1 cellular context compared by ENCODE assay signal in the genomic region with DNA sequence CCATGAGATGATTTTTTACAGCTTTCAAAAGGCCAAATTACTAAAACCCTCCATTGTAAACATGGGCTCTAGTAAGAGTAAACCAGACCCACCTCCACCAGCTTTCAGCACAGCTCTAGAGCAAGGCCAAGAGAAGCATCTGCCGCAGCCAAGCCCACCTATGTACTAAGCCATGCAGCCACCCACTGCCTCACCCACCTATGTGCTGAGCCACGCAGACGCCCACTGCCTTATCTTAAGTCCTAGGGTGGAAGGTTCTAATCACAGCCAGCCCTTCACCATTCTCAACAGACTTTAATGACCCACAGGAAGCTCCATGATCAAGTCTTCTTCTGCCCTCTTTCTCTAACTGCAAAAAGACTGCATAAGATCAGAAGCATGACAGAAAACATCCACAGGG.
TF ChIP-seq lines count a peak whose summit lies in the region.

No MANE protein-coding gene starts in this region.

TF ChIP-seq in IMR-90, 13 proteins besides CTCF, POLR2A, EP300 and RAD21:
- no peak for TF ChIP-seq CHD1 (IDR thresholded peaks at IDR 0.05; ENCODE audit: low read depth, low read length)
- no peak for TF ChIP-seq SMC3 (IDR thresholded peaks at IDR 0.05; ENCODE audit: low read depth, low read length)
- TF ChIP-seq BHLHE40 (IDR thresholded peaks at IDR 0.05; ENCODE audit: low read depth, low read length) = no peak
- no peak for TF ChIP-seq MAZ (IDR thresholded peaks at IDR 0.05; ENCODE audit: borderline replicate concordance, low read depth, low read length)
- TF ChIP-seq MXI1 (IDR thresholded peaks at IDR 0.05; ENCODE audit: borderline replicate concordance, low read depth, low read length) = no peak
- TF ChIP-seq, protein P1, sequence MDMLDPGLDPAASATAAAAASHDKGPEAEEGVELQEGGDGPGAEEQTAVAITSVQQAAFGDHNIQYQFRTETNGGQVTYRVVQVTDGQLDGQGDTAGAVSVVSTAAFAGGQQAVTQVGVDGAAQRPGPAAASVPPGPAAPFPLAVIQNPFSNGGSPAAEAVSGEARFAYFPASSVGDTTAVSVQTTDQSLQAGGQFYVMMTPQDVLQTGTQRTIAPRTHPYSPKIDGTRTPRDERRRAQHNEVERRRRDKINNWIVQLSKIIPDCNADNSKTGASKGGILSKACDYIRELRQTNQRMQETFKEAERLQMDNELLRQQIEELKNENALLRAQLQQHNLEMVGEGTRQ (IDR thresholded peaks at IDR 0.05; ENCODE audit: low read depth, low read length) = no peak
- no peak for TF ChIP-seq MAFK (IDR thresholded peaks at IDR 0.05; ENCODE audit: low read depth, low read length)
- TF ChIP-seq, protein P2, sequence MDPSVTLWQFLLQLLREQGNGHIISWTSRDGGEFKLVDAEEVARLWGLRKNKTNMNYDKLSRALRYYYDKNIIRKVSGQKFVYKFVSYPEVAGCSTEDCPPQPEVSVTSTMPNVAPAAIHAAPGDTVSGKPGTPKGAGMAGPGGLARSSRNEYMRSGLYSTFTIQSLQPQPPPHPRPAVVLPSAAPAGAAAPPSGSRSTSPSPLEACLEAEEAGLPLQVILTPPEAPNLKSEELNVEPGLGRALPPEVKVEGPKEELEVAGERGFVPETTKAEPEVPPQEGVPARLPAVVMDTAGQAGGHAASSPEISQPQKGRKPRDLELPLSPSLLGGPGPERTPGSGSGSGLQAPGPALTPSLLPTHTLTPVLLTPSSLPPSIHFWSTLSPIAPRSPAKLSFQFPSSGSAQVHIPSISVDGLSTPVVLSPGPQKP (IDR thresholded peaks at IDR 0.05; ENCODE audit: borderline replicate concordance, low read depth, low read length) = no peak
- TF ChIP-seq CEBPB (IDR thresholded peaks at IDR 0.05; ENCODE audit: low read depth, low read length) = no peak
- no peak for TF ChIP-seq NFE2L2 (IDR thresholded peaks at IDR 0.05; ENCODE audit: low read depth, low read length)
- TF ChIP-seq RFX5 (IDR thresholded peaks at IDR 0.05; ENCODE audit: low read depth, low read length) = no peak
- TF ChIP-seq RCOR1 (IDR thresholded peaks at IDR 0.05; ENCODE audit: insufficient replicate concordance, low read length) = no peak
